Comparison of ENCODE assay signal across 20 cellular contexts in the genomic region with DNA sequence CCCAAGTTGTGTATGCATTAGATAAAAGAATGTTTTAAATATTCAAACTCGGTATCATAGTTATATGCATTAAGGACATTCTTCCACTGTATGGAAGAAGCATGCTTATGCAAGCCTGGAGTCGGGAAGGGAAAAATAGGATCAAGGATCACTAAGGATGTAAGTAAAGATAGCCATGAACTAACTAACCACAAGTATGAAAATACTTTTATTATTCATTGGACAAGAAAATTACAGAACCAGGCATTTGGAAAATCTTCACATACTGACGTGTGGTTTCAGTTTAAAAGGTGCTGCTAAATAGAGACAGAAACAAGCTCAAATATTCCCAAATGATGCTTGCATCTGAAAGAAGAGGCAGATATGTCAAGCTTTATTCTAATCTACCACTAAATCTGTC. TPM values are rescaled to one million over a fixed set of nuclear protein-coding genes. Genes with fewer than 3 reads are reported as not detected.
DNase-seq lines count a peak whose midpoint lies in the region; ATAC-seq and TF ChIP-seq lines count a peak whose summit lies in the region.
"Had no signal": no experiment of that assay in that cellular context is flagged by ENCODE, and none has a peak within 500 bp of the region (broad histone marks: within the 10 kb centered on the region; RNA-seq: fewer than 3 reads in every experiment).

No MANE protein-coding gene starts in this region.

- WGBS in smooth muscle cell (ENCODE audit: low lambda C conversion rate) = 60% methylated on average over 3 of the region's 3 CpGs
- 58 to 70% methylated on average over 3 of the region's 3 CpGs for WGBS in aorta, 2 donors

- no peak overlapping the region for H2AFZ ChIP-seq in smooth muscle cell (ENCODE audit: low read depth)

- no peaks in the 10 kb centered on the region for H4K20me1 ChIP-seq in smooth muscle cell (ENCODE audit: low read depth)

- H3K36me3 ChIP-seq in smooth muscle cell (ENCODE audit: low read depth) = no peaks in the 10 kb centered on the region
- no peaks in the 10 kb centered on the region for H3K36me3 ChIP-seq in aorta (ENCODE audit: control insufficient read depth in 1 of 2, insufficient read depth in 2 of 2, low read length in 1 of 2)
- H3K36me3 ChIP-seq: HAP-1 had no signal

- peak overlapping the region; percentile 36 for H3K4me2 ChIP-seq in smooth muscle cell

- peaks cover 6% of the 10 kb centered on the region for H3K27me3 ChIP-seq in smooth muscle cell (ENCODE audit: low read depth)
- no peaks in the 10 kb centered on the region for H3K27me3 ChIP-seq in aorta (ENCODE audit: control insufficient read depth in 1 of 2, insufficient read depth in 2 of 2, low read length in 1 of 2)

- DNase-seq in EL = peak; percentile 39
- peak; percentile 24 for DNase-seq in RPMI7951 (ENCODE audit: low read depth)
- DNase-seq in choroid plexus epithelial cell (ENCODE audit: low read depth) = peak; percentile 7
- DNase-seq in smooth muscle cell (lab: John Stamatoyannopoulos, UW; ENCODE audit: unreplicated experiment) = no peak
- no peak for DNase-seq in aorta
- DNase-seq in G401 (ENCODE audit: low spot score) = no peak
- no peak for DNase-seq in NOMO-1 (lab: John Stamatoyannopoulos, UW; ENCODE audit: unreplicated experiment in 2 of 2)
- DNase-seq: C1 segment of cervical spinal cord; DND-41; MV-4-11; NCI-H1417; NCI-H187 treated with DMSO at 0.1 percent for 48 hours; NCI-H2171; NCI-H446; NCI-H69; NK-92 treated with Interleukin-12 subunit alpha and Interleukin-12 subunit beta, amount 100 ng/mL, for 24 hours; OCI-M1 had no signal

- ATAC-seq in aorta (ENCODE audit: low FRiP score) = no peak

- in situ Hi-C loops in G401 (cut with HindIII; ENCODE audit: low sequenced_read_pairs) = no loop called here

- H3K9me3 ChIP-seq in smooth muscle cell (replicated peaks; ENCODE audit: low read depth) (no peaks in the 10 kb centered on the region), aorta (ENCODE audit: control insufficient read depth, low read length) (no peaks in the 10 kb centered on the region)
- H3K9me3 ChIP-seq: HAP-1 had no signal

- H3K4me1 ChIP-seq in smooth muscle cell (ENCODE audit: low read depth) (no peaks in the 10 kb centered on the region), aorta (ENCODE audit: control insufficient read depth in 1 of 2, insufficient read depth in 2 of 2, low read length in 2 of 2) (no peaks in the 10 kb centered on the region)
- H3K4me1 ChIP-seq: HAP-1 had no signal

- no peak overlapping the region for H3K27ac ChIP-seq in smooth muscle cell (ENCODE audit: low read depth)
- H3K27ac ChIP-seq in aorta (ENCODE audit: low read depth in 1 of 2, low read length in 2 of 2) = no peak overlapping the region
- H3K27ac ChIP-seq: HL-60, RWPE1 had no signal

- no peak for TF ChIP-seq CTCF in choroid plexus epithelial cell (conservative IDR thresholded peaks at IDR 0.05; ENCODE audit: low read depth, low read length)
- no peak for TF ChIP-seq CTCF in smooth muscle cell (IDR thresholded peaks at IDR 0.05; ENCODE audit: borderline replicate concordance, insufficient read depth, poor library complexity, severe bottlenecking)

- H3K4me3 ChIP-seq in choroid plexus epithelial cell (ENCODE audit: low read depth, low read length) (no peak overlapping the region), smooth muscle cell (no peak overlapping the region), aorta (ENCODE audit: low read length in 2 of 2) (no peak overlapping the region)
- H3K4me3 ChIP-seq: HAP-1 had no signal

- intact Hi-C loops in aorta (cut with DNase I) = no loop called here

- no peaks in the 10 kb centered on the region for H3K79me2 ChIP-seq in smooth muscle cell (ENCODE audit: low read depth)

- no peaks in the 10 kb centered on the region for H3F3A ChIP-seq in smooth muscle cell (ENCODE audit: low read depth)

- no peak overlapping the region for H3K9ac ChIP-seq in smooth muscle cell (ENCODE audit: low read depth)

RNA-seq across cellular contexts. Expression of gene DPYD, which starts 26.9 kb away (rescaled TPM):
- 32.5 and 35.8 TPM in 2 replicates for total RNA-seq in RPMI7951 (2014; rRNA removed; shearing (Covaris generic))
- total RNA-seq in smooth muscle cell (1.8 and 3.8 TPM in 2 replicates), aorta (10 to 100 TPM; 39.2 to 51.3 TPM)
- polyA plus RNA-seq in smooth muscle cell (0.38 and 2.0 TPM in 2 replicates), aorta (10 to 100 TPM; 16.2 to 18.9 TPM)
- not detected in 2 replicates for total RNA-seq in G401 (2014; rRNA removed; shearing (Covaris generic))

Comparison
In these comparisons a context has a peak if more than half of its experiments do, and no peak if none do; other contexts are left out.
1. DNase-seq: peak in EL (single experiment), RPMI7951 (single experiment) and choroid plexus epithelial cell (single experiment); none in smooth muscle cell (single experiment), aorta (0 of 2), G401 (single experiment) and NOMO-1 (0 of 2).